In the genomic region with DNA sequence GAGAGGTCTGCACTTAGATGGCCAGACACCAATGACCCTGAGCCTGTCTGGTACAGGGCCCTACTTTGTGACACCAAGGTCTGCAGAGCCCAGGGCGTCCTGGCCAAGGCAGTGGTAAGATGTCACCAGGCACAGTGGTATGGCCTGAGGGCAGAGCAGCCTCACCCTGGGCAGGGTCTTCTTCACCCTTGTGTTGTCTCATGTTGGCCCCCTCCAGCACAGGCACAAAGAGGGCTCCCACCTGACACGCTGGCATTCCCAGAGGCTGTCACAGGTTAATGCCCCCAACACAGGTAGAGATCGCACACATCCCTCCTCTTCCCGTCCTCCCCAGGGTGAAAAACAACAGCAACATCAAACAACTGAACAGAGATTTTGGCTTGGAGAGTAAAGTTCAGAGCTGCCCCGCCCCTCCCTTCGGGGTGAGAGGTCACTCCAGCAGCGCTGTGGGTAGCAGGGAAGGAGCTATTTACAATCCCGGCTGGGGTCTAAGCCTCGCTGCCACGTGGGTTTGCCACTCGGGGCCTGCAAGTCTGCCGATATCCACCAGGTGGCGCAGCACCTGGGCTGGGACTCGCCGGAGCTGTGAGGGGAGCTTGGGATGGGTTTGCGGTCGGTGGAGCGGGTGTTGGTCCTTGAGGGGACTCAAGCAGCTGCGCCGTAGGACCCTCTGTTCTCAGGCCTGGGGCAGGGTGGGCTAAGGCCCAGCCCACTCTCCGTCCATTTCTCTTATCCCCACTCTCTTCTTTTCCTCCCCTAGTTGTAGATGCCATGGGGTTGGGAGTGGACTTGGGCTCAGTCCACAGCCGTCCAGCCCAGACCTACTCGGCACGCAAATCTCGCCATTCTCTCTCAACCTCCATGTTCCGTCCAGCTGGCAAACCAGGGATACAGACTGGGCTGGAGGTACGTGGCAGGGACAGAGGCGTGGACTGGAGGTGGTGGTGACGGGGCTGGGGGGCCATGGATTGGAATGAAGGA, we compare ENCODE assay signal across 8 cellular contexts. TPM values are rescaled to one million over a fixed set of nuclear protein-coding genes. Genes with fewer than 3 reads are reported as not detected.
DNase-seq lines count a peak whose midpoint lies in the region; ATAC-seq and TF ChIP-seq lines count a peak whose summit lies in the region.

No MANE protein-coding gene starts in this region.

- peaks cover 20% of the 10 kb centered on the region for H3K27me3 Mint-ChIP-seq in activated T-helper 2 cell treated with anti-CD3 and anti-CD28 coated beads, Interferon-gamma antibody, Interleukin-2, Interleukin-4, amounts not matched to agents 10 μg/mL and 5 μg/mL and 100 μg/mL, durations not matched to agents 14 hours and 24 hours and 36 hours (ENCODE audit: low read depth)

- TF ChIP-seq EP300 in suprapubic skin (IDR thresholded peaks at IDR 0.05), result no peak

- WGBS in suprapubic skin, result 29% methylated on average over 21 of the region's 29 CpGs

- CTCF ChIA-PET in RWPE1 (lab: Yijun Ruan, JAX), result interaction anchor here (0.5 to 2.5 kb wide), 32 partner anchors 8 to 313 kb away, joined by 3 to 29 read pairs (median 4); a partner anchor contains a TSS

- no peaks in the 10 kb centered on the region for H3K36me3 Mint-ChIP-seq in activated T-helper 2 cell treated with anti-CD3 and anti-CD28 coated beads, Interferon-gamma antibody, Interleukin-2, Interleukin-4, amounts not matched to agents 10 μg/mL and 5 μg/mL and 100 μg/mL, durations not matched to agents 14 hours and 24 hours and 36 hours (ENCODE audit: low read depth)

- H3K9me3 ChIP-seq in suprapubic skin, result no peaks in the 10 kb centered on the region

- DNase-seq in DMS153 treated with DMSO at 0.1 percent for 48 hours (lab: John Stamatoyannopoulos, UW; ENCODE audit: unreplicated experiment) (peak; percentile 52), LHCN-M2 (ENCODE audit: low read depth) (peak; percentile 53), RWPE1 (ENCODE audit: low spot score) (peak; percentile 57), fibroblast of villous mesenchyme (ENCODE audit: low read depth) (peak; percentile 67), nucleus accumbens (lab: John Stamatoyannopoulos, UW) (peak in 51 of 56 donors; percentile 28 to 86 (median 62)), suprapubic skin (ENCODE audit: low spot score in 2 of 2) (peak in 1 of 2 donors; percentile 89)
- DNase-seq in activated T-helper 2 cell treated with anti-CD3 and anti-CD28 coated beads, Interferon-gamma antibody, Interleukin-2, Interleukin-4, amounts not matched to agents 10 μg/mL and 5 μg/mL and 100 μg/mL, durations not matched to agents 14 hours and 24 hours and 36 hours (ENCODE audit: low spot score), result peak; percentile 70

- H3K27ac Mint-ChIP-seq in activated T-helper 2 cell treated with anti-CD3 and anti-CD28 coated beads, Interferon-gamma antibody, Interleukin-2, Interleukin-4, amounts not matched to agents 10 μg/mL and 5 μg/mL and 100 μg/mL, durations not matched to agents 14 hours and 24 hours and 36 hours, result no peak overlapping the region

- H3K4me1 Mint-ChIP-seq in activated T-helper 2 cell treated with anti-CD3 and anti-CD28 coated beads, Interferon-gamma antibody, Interleukin-2, Interleukin-4, amounts not matched to agents 10 μg/mL and 5 μg/mL and 100 μg/mL, durations not matched to agents 14 hours and 24 hours and 36 hours (ENCODE audit: low read depth), result peaks cover 5% of the 10 kb centered on the region

- H3K4me3 Mint-ChIP-seq in activated T-helper 2 cell treated with anti-CD3 and anti-CD28 coated beads, Interferon-gamma antibody, Interleukin-2, Interleukin-4, amounts not matched to agents 10 μg/mL and 5 μg/mL and 100 μg/mL, durations not matched to agents 14 hours and 24 hours and 36 hours (ENCODE audit: low read depth), result no peak overlapping the region

- H3K27ac ChIP-seq in RWPE1 (no peak overlapping the region), suprapubic skin (no peak overlapping the region)

- H3K4me3 ChIP-seq in fibroblast of villous mesenchyme (ENCODE audit: low read depth, low read length) (no peak overlapping the region), suprapubic skin (no peak overlapping the region)

- POLR2A ChIA-PET in RWPE1 (lab: Yijun Ruan, JAX; ENCODE audit: low non-redundant PET), result no interaction called here

- no peak for TF ChIP-seq POLR2A in suprapubic skin (IDR thresholded peaks at IDR 0.05)

- peaks cover 25% of the 10 kb centered on the region for H3K4me1 ChIP-seq in suprapubic skin

- no peaks in the 10 kb centered on the region for H3K27me3 ChIP-seq in suprapubic skin

- no peaks in the 10 kb centered on the region for H3K36me3 ChIP-seq in suprapubic skin

- ATAC-seq in GM19035 (IDR thresholded peaks at IDR 0.05; ENCODE audit: unreplicated experiment), result no peak

- TF ChIP-seq CTCF in RWPE1 (conservative IDR thresholded peaks at IDR 0.05; ENCODE audit: low read depth) (peak; percentile 95), fibroblast of villous mesenchyme (IDR thresholded peaks at IDR 0.05; ENCODE audit: insufficient read depth, low read depth, low read length) (peak; percentile 96), suprapubic skin (IDR thresholded peaks at IDR 0.05) (peak; percentile 96 to 98)

- no peaks in the 10 kb centered on the region for H3K9me3 Mint-ChIP-seq in activated T-helper 2 cell treated with anti-CD3 and anti-CD28 coated beads, Interferon-gamma antibody, Interleukin-2, Interleukin-4, amounts not matched to agents 10 μg/mL and 5 μg/mL and 100 μg/mL, durations not matched to agents 14 hours and 24 hours and 36 hours

- intact Hi-C loops in activated T-helper 2 cell treated with anti-CD3 and anti-CD28 coated beads, Interferon-gamma antibody, Interleukin-2, Interleukin-4, amounts not matched to agents 10 μg/mL and 5 μg/mL and 100 μg/mL, durations not matched to agents 14 hours and 24 hours and 36 hours (cut with micrococcal nuclease), result loop anchor here (1.0 kb wide), 1 partner anchor 77 kb away; no protein-coding TSS in a partner anchor

RNA-seq across cellular contexts. Expression of a gene that starts 12.7 kb away (rescaled TPM):
- total RNA-seq in LHCN-M2 (2014; rRNA removed) (1.7 and 2.1 TPM in 2 replicates), fibroblast of villous mesenchyme (0.32 and 0.43 TPM in 2 replicates), suprapubic skin (100 to 1,000 TPM in 1 of 4 donors, 10 to 100 TPM in 3; 28.8 to 104 (median 77.6) TPM)
- polyA plus RNA-seq in LHCN-M2 (2012), result 3.9 TPM
- 6.0 and 7.1 TPM in 2 replicates for total RNA-seq in activated T-helper 2 cell treated with anti-CD3 and anti-CD28 coated beads, Interferon-gamma antibody, Interleukin-2, Interleukin-4, amounts not matched to agents 10 μg/mL and 5 μg/mL and 100 μg/mL, durations not matched to agents 14 hours and 24 hours and 36 hours

RNA-seq across cellular contexts. Expression of a gene that starts 27.8 kb away (rescaled TPM):
- total RNA-seq in LHCN-M2 (2014; rRNA removed) (8.0 and 8.7 TPM in 2 replicates), fibroblast of villous mesenchyme (2.6 and 3.9 TPM in 2 replicates), suprapubic skin (10 to 100 TPM; 22.4 to 44.2 (median 28.7) TPM)
- polyA plus RNA-seq in LHCN-M2 (2012), result 7.1 TPM
- 9.2 and 10.5 TPM in 2 replicates for total RNA-seq in activated T-helper 2 cell treated with anti-CD3 and anti-CD28 coated beads, Interferon-gamma antibody, Interleukin-2, Interleukin-4, amounts not matched to agents 10 μg/mL and 5 μg/mL and 100 μg/mL, durations not matched to agents 14 hours and 24 hours and 36 hours

RNA-seq across cellular contexts. Expression of a gene that starts 36.3 kb away (rescaled TPM):
- total RNA-seq in LHCN-M2 (2014; rRNA removed) (0.23 TPM in 1 of 2 replicates, not detected in the other), fibroblast of villous mesenchyme (not detected in 2 replicates), suprapubic skin (100 to 1,000 TPM in 3 of 4 donors, 10 to 100 TPM in 1; 88.9 to 198 (median 120) TPM)
- 0.21 TPM for polyA plus RNA-seq in LHCN-M2 (2012)
- 0.18 and 0.39 TPM in 2 replicates for total RNA-seq in activated T-helper 2 cell treated with anti-CD3 and anti-CD28 coated beads, Interferon-gamma antibody, Interleukin-2, Interleukin-4, amounts not matched to agents 10 μg/mL and 5 μg/mL and 100 μg/mL, durations not matched to agents 14 hours and 24 hours and 36 hours

RNA-seq across cellular contexts. Expression of a gene that starts 40.2 kb away (rescaled TPM):
- total RNA-seq in LHCN-M2 (2014; rRNA removed) (82.4 and 86.7 TPM in 2 replicates), fibroblast of villous mesenchyme (41.2 and 49.2 TPM in 2 replicates), suprapubic skin (100 to 1,000 TPM; 304 to 327 (median 321) TPM)
- polyA plus RNA-seq in LHCN-M2 (2012), result 55.8 TPM
- 72.0 and 74.8 TPM in 2 replicates for total RNA-seq in activated T-helper 2 cell treated with anti-CD3 and anti-CD28 coated beads, Interferon-gamma antibody, Interleukin-2, Interleukin-4, amounts not matched to agents 10 μg/mL and 5 μg/mL and 100 μg/mL, durations not matched to agents 14 hours and 24 hours and 36 hours

RNA-seq across cellular contexts. Expression of a gene that starts 44.3 kb away (rescaled TPM):
- total RNA-seq in LHCN-M2 (2014; rRNA removed), result 24.7 and 31.8 TPM in 2 replicates
- polyA plus RNA-seq in LHCN-M2 (2012), result 32.2 TPM
- total RNA-seq in activated T-helper 2 cell treated with anti-CD3 and anti-CD28 coated beads, Interferon-gamma antibody, Interleukin-2, Interleukin-4, amounts not matched to agents 10 μg/mL and 5 μg/mL and 100 μg/mL, durations not matched to agents 14 hours and 24 hours and 36 hours, result 56.9 and 58.0 TPM in 2 replicates
- total RNA-seq in fibroblast of villous mesenchyme, result 52.5 and 58.7 TPM in 2 replicates
- total RNA-seq in suprapubic skin, result 10 to 100 TPM; 27.9 to 56.1 (median 32.6) TPM

Comparison
In these comparisons a context has a peak if more than half of its experiments do, and no peak if none do; other contexts are left out.
1. RNA of a gene that starts 36.3 kb away (total RNA-seq): 88.9 to 198 TPM in suprapubic skin; 0.18 to 0.39 TPM in activated T-helper 2 cell treated with anti-CD3 and anti-CD28 coated beads, Interferon-gamma antibody, Interleukin-2, Interleukin-4, amounts not matched to agents 10 μg/mL and 5 μg/mL and 100 μg/mL, durations not matched to agents 14 hours and 24 hours and 36 hours, 0.23 TPM in LHCN-M2 and not detected in fibroblast of villous mesenchyme; every median in the first group is over 10 times any median in the second.
2. Peak in every context shown above with its lines, with median percentiles within 50 percentile points of each other: CTCF ChIP-seq.